In genomic region chr16:2028620-2029220, GRCh38 we compare ENCODE assay signal across 11 cellular contexts. TPM values are rescaled to one million over a fixed set of nuclear protein-coding genes. Genes with fewer than 3 reads are reported as not detected.
DNase-seq lines count a peak whose midpoint lies in the region; ATAC-seq, FAIRE-seq and TF ChIP-seq lines count a peak whose summit lies in the region.
"Had no signal": no experiment of that assay in that cellular context is flagged by ENCODE, and none has a peak within 500 bp of the region (broad histone marks: within the 10 kb centered on the region; RNA-seq: fewer than 3 reads in every experiment).

No MANE protein-coding gene starts in this region.

- TF ChIP-seq RAD21 in A549 (conservative IDR thresholded peaks at IDR 0.05 in 1 of 2, IDR thresholded peaks at IDR 0.05 in 1 of 2) = no peak

- peak overlapping the region; percentile 26 for H3K9ac ChIP-seq in mucosa of stomach (ENCODE audit: low read length)

- no peaks in the 10 kb centered on the region for H3K9me3 Mint-ChIP-seq in activated naive CD4-positive, alpha-beta T cell treated with anti-CD3 and anti-CD28 coated beads, Interleukin-2, amount 50 U/mL, for 72 hours
- H3K9me3 Mint-ChIP-seq: naive B cell had no signal

- DNase-seq in A549 (ENCODE audit: low read depth in 1 of 2, low spot score in 1 of 2) (no peak), NCI-H69 (lab: John Stamatoyannopoulos, UW) (peak; percentile 53), glomerular visceral epithelial cell (ENCODE audit: extremely low spot score) (no peak)
- DNase-seq in activated naive CD4-positive, alpha-beta T cell treated with anti-CD3 and anti-CD28 coated beads, Interleukin-2, amount 50 U/mL, for 72 hours (ENCODE audit: low spot score in 2 of 2) = no peak
- DNase-seq: cortex of kidney, naive B cell, NCI-H526 had no signal

- 92% methylated on average over 18 of the region's 18 CpGs for WGBS in A549 (ENCODE audit: missing lambda C conversion rate)

- H3K27me3 ChIP-seq in mucosa of stomach (ENCODE audit: control insufficient read depth, insufficient read depth, low read length) = no peaks in the 10 kb centered on the region
- H3K27me3 ChIP-seq: SJSA1 had no signal

- POLR2A ChIA-PET in A549 (lab: Yijun Ruan, JAX) = no interaction called here

- FAIRE-seq in A549 (lab: Jason Lieb, UNC) = no peak
- FAIRE-seq: H1 had no signal

- no peak overlapping the region for H3K27ac Mint-ChIP-seq in activated naive CD4-positive, alpha-beta T cell treated with anti-CD3 and anti-CD28 coated beads, Interleukin-2, amount 50 U/mL, for 72 hours

- H3K4me3 ChIP-seq in A549 (no peak overlapping the region), mucosa of stomach (ENCODE audit: low read length) (no peak overlapping the region)
- H3K4me3 ChIP-seq: SJSA1 had no signal

- H3K27ac ChIP-seq in A549 = peak overlapping the region in 1 of 2 experiments; percentile 88; a peak in 1 of 6 replicates
- H3K27ac ChIP-seq: SJSA1 had no signal

- ATAC-seq in A549 (no peak), HG03175 (IDR thresholded peaks at IDR 0.05; ENCODE audit: unreplicated experiment) (no peak)
- ATAC-seq in activated naive CD4-positive, alpha-beta T cell treated with anti-CD3 and anti-CD28 coated beads, Interleukin-2, amount 50 U/mL, for 72 hours = no peak

- no peak for TF ChIP-seq CTCF in A549 (IDR thresholded peaks at IDR 0.05)

- no peaks in the 10 kb centered on the region for H3K9me3 ChIP-seq in A549
- H3K9me3 ChIP-seq in mucosa of stomach (ENCODE audit: control insufficient read depth, low read length) = no peaks in the 10 kb centered on the region
- H3K9me3 ChIP-seq: SJSA1 had no signal

- peaks cover 3% of the 10 kb centered on the region for H3K36me3 ChIP-seq in mucosa of stomach (ENCODE audit: control insufficient read depth, insufficient read depth, low read length)

- H3K36me3 Mint-ChIP-seq in activated naive CD4-positive, alpha-beta T cell treated with anti-CD3 and anti-CD28 coated beads, Interleukin-2, amount 50 U/mL, for 72 hours = no peaks in the 10 kb centered on the region
- H3K36me3 Mint-ChIP-seq: naive B cell had no signal

- CTCF ChIA-PET in A549 (lab: Yijun Ruan, JAX) = interaction anchor here (1.5 to 7.8 kb wide), 6 partner anchors 11 to 119 kb away, joined by 5 to 117 read pairs (median 11); partner anchors contain the start of gene PKD1

- no peak for TF ChIP-seq EP300 in A549 (IDR thresholded peaks at IDR 0.05)

- peak overlapping the region; percentile 97; the same call in 2 of the 3 replicates for H3K4me2 ChIP-seq in A549

- no peak for TF ChIP-seq POLR2A in A549 (IDR thresholded peaks at IDR 0.05; ENCODE audit: low read length)

- H3K4me1 ChIP-seq in A549 = peaks cover 34% of the 10 kb centered on the region
- H3K4me1 ChIP-seq in mucosa of stomach (ENCODE audit: control insufficient read depth, insufficient read depth, low read length) = peaks cover 54% of the 10 kb centered on the region

TF ChIP-seq in A549, 52 proteins besides CTCF, POLR2A, EP300 and RAD21 (continues in another document):
- no peak for TF ChIP-seq RCOR1 (IDR thresholded peaks at IDR 0.05; ENCODE audit: low read depth, low read length)
- TF ChIP-seq CBX2 (IDR thresholded peaks at IDR 0.05; ENCODE audit: borderline replicate concordance, low read depth) = no peak
- TF ChIP-seq BCL3 (IDR thresholded peaks at IDR 0.05) = no peak
- TF ChIP-seq MYC (IDR thresholded peaks at IDR 0.05; ENCODE audit: borderline replicate concordance, low read length) = no peak
- no peak for TF ChIP-seq FOXS1 (CRISPR knock-in tag; IDR thresholded peaks at IDR 0.05)
- TF ChIP-seq RARB (CRISPR knock-in tag; IDR thresholded peaks at IDR 0.05) = no peak
- TF ChIP-seq TP53 (CRISPR knock-in tag; IDR thresholded peaks at IDR 0.05) = no peak
- no peak for TF ChIP-seq RFX5 (IDR thresholded peaks at IDR 0.05)
- TF ChIP-seq MAZ (IDR thresholded peaks at IDR 0.05; ENCODE audit: borderline replicate concordance, low read depth, low read length) = no peak
- no peak for TF ChIP-seq PBX3 (IDR thresholded peaks at IDR 0.05)
- TF ChIP-seq HMGXB4 (CRISPR knock-in tag; IDR thresholded peaks at IDR 0.05; ENCODE audit: borderline replicate concordance) = no peak
- TF ChIP-seq ZC3H11A (IDR thresholded peaks at IDR 0.05) = no peak
- TF ChIP-seq POLR2AphosphoS2 (conservative IDR thresholded peaks at IDR 0.05; ENCODE audit: low read length) = no peak
- TF ChIP-seq ESRRA (IDR thresholded peaks at IDR 0.05; ENCODE audit: borderline replicate concordance, low read length) = no peak
- no peak for TF ChIP-seq EHMT2 (IDR thresholded peaks at IDR 0.05; ENCODE audit: low read depth)

RNA-seq across cellular contexts. Expression of gene NHERF2, which starts 2.0 kb away (rescaled TPM):
- polyA plus RNA-seq in A549 (2011; rRNA removed) = 33.1 and 35.0 TPM in 2 replicates
- polyA plus RNA-seq in A549 (2012; cell fraction: cytosol; rRNA removed) = 72.4 and 90.6 TPM in 2 replicates
- polyA plus RNA-seq in A549 (2012; cell fraction: nucleus; rRNA removed) = 67.1 and 86.4 TPM in 2 replicates
- 27.3 to 32.3 TPM (median 31.0 TPM) in 3 replicates for polyA plus RNA-seq in A549 (2017; fragmentation: RNase III; extraction: RNeasy Plus Mini Kit Qiagen cat#74134 plus additional on column Dnase treatment)
- 9.9 and 14.4 TPM in 2 replicates for polyA minus RNA-seq in A549 (2011; rRNA and poly(A)+ RNA removed)
- total RNA-seq in activated naive CD4-positive, alpha-beta T cell treated with anti-CD3 and anti-CD28 coated beads, Interleukin-2, amount 50 U/mL, for 72 hours = 1 to 10 TPM in 1 of 2 donors, under 1 TPM in 1; 0.82 to 3.7 TPM

RNA-seq across cellular contexts. Expression of gene NPW, which starts 9.1 kb away (rescaled TPM):
- 0.13 and 0.26 TPM in 2 replicates for polyA plus RNA-seq in A549 (2011; rRNA removed)
- 0.83 and 1.2 TPM in 2 replicates for polyA plus RNA-seq in A549 (2012; cell fraction: cytosol; rRNA removed)
- 7.5 and 11.1 TPM in 2 replicates for polyA plus RNA-seq in A549 (2012; cell fraction: nucleus; rRNA removed)
- polyA plus RNA-seq in A549 (2017; fragmentation: RNase III; extraction: RNeasy Plus Mini Kit Qiagen cat#74134 plus additional on column Dnase treatment) = 1.0 to 1.6 TPM (median 1.2 TPM) in 3 replicates
- not detected in 2 replicates for polyA minus RNA-seq in A549 (2011; rRNA and poly(A)+ RNA removed)
- 1 to 10 TPM in 1 of 2 donors, under 1 TPM in 1; 0.61 to 4.6 TPM for total RNA-seq in activated naive CD4-positive, alpha-beta T cell treated with anti-CD3 and anti-CD28 coated beads, Interleukin-2, amount 50 U/mL, for 72 hours
- total RNA-seq: SJSA1 had no signal

RNA-seq across cellular contexts. Expression of gene NTHL1, which starts 18.9 kb away (rescaled TPM):
- polyA plus RNA-seq in A549 (2011; rRNA removed) = 28.8 and 34.8 TPM in 2 replicates
- 132 and 135 TPM in 2 replicates for polyA plus RNA-seq in A549 (2012; cell fraction: cytosol; rRNA removed)
- polyA plus RNA-seq in A549 (2012; cell fraction: nucleus; rRNA removed) = 134 and 191 TPM in 2 replicates
- 41.4 to 42.3 TPM (median 42.1 TPM) in 3 replicates for polyA plus RNA-seq in A549 (2017; fragmentation: RNase III; extraction: RNeasy Plus Mini Kit Qiagen cat#74134 plus additional on column Dnase treatment)
- 8.9 and 13.9 TPM in 2 replicates for polyA minus RNA-seq in A549 (2011; rRNA and poly(A)+ RNA removed)
- 10 to 100 TPM; 21.6 to 25.3 TPM for total RNA-seq in activated naive CD4-positive, alpha-beta T cell treated with anti-CD3 and anti-CD28 coated beads, Interleukin-2, amount 50 U/mL, for 72 hours

RNA-seq across cellular contexts. Expression of gene TSC2, which starts 19.1 kb away (rescaled TPM):
- polyA plus RNA-seq in A549 (2011; rRNA removed) = 32.6 and 41.7 TPM in 2 replicates
- 74.0 and 77.7 TPM in 2 replicates for polyA plus RNA-seq in A549 (2012; cell fraction: cytosol; rRNA removed)
- polyA plus RNA-seq in A549 (2012; cell fraction: nucleus; rRNA removed) = 311 and 430 TPM in 2 replicates
- polyA plus RNA-seq in A549 (2017; fragmentation: RNase III; extraction: RNeasy Plus Mini Kit Qiagen cat#74134 plus additional on column Dnase treatment) = 42.0 to 47.3 TPM (median 45.1 TPM) in 3 replicates
- polyA minus RNA-seq in A549 (2011; rRNA and poly(A)+ RNA removed) = 80.5 and 91.2 TPM in 2 replicates
- 100 to 1,000 TPM in 1 of 2 donors, 10 to 100 TPM in 1; 70.5 to 121 TPM for total RNA-seq in activated naive CD4-positive, alpha-beta T cell treated with anti-CD3 and anti-CD28 coated beads, Interleukin-2, amount 50 U/mL, for 72 hours

RNA-seq across cellular contexts. Expression of gene ZNF598, which starts 19.1 kb away (rescaled TPM):
- polyA plus RNA-seq in A549 (2011; rRNA removed) (15.3 and 17.7 TPM in 2 replicates), A549 (2017; fragmentation: RNase III; extraction: RNeasy Plus Mini Kit Qiagen cat#74134 plus additional on column Dnase treatment) (32.7 to 35.0 TPM (median 33.8 TPM) in 3 replicates)
- 52.2 and 62.7 TPM in 2 replicates for polyA plus RNA-seq in A549 (2012; cell fraction: cytosol; rRNA removed)
- 120 and 183 TPM in 2 replicates for polyA plus RNA-seq in A549 (2012; cell fraction: nucleus; rRNA removed)
- 12.7 and 17.2 TPM in 2 replicates for polyA minus RNA-seq in A549 (2011; rRNA and poly(A)+ RNA removed)
- total RNA-seq in activated naive CD4-positive, alpha-beta T cell treated with anti-CD3 and anti-CD28 coated beads, Interleukin-2, amount 50 U/mL, for 72 hours = 10 to 100 TPM; 72.2 to 87.9 TPM
